In genomic region chr11:102047305-102047924, GRCh38 we compare ENCODE assay signal across 8 cellular contexts. TPM values are rescaled to one million over a fixed set of nuclear protein-coding genes. Genes with fewer than 3 reads are reported as not detected.
DNase-seq lines count a peak whose midpoint lies in the region; ATAC-seq, FAIRE-seq and TF ChIP-seq lines count a peak whose summit lies in the region.

Gene CFAP300, plus strand, starts transcription at chr11:102047437. Its CDS starts 34 bp downstream, at chr11:102047471.

- H3K36me3 ChIP-seq in RWPE2 (ENCODE audit: low read depth) (0 out of 2 replicates have a peak, but pooled peaks cover 5% of the 10 kb centered on the region), adrenal gland (replicated peaks in 1 of 2) (no peaks in the 10 kb centered on the region), ovary (no peaks in the 10 kb centered on the region)

- H3K4me3 ChIP-seq in RWPE2 (ENCODE audit: severe bottlenecking), result peak within 1 kb of the TSS; percentile 45
- peak within 1 kb of the TSS; percentile 0 to 70 (median 60) for H3K4me3 ChIP-seq in adrenal gland
- H3K4me3 ChIP-seq in ovary, result peak within 1 kb of the TSS; percentile 61

- H3K27ac ChIP-seq in RWPE2 (ENCODE audit: poor library complexity, severe bottlenecking) (no peak within 1 kb of the TSS), adrenal gland (peak within 1 kb of the TSS in 4 of 5 donors; percentile 41 to 77 (median 50)), ovary (peak within 1 kb of the TSS; percentile 62 to 84)

- no peak for FAIRE-seq in urothelium cell line (lab: Jason Lieb, UNC)

- DNase-seq in DMS153 (lab: John Stamatoyannopoulos, UW), result peak; percentile 81
- DNase-seq in RWPE2 (ENCODE audit: low spot score), result peak; percentile 73
- peak; percentile 83 to 95 (median 88) for DNase-seq in adrenal gland
- DNase-seq in left cardiac atrium, result peak; percentile 95
- peak; percentile 86 to 95 (median 92) for DNase-seq in ovary
- DNase-seq in urothelium cell line (ENCODE audit: low spot score), result peak; percentile 89

- TF ChIP-seq POLR2A in adrenal gland (IDR thresholded peaks at IDR 0.05) (peak in 1 of 2 donors; percentile 28), ovary (IDR thresholded peaks at IDR 0.05) (peak; percentile 63)

- WGBS in adrenal gland, 4 donors, result 2 to 4% (median 2%) methylated on average over 16 to 45 of the region's 45 CpGs
- 1 to 2% (median 1%) methylated on average over 45 of the region's 45 CpGs for WGBS in ovary, 3 donors

- TF ChIP-seq CTCF in RWPE2 (IDR thresholded peaks at IDR 0.05; ENCODE audit: poor library complexity, severe bottlenecking) (no peak), adrenal gland (IDR thresholded peaks at IDR 0.05) (no peak), ovary (IDR thresholded peaks at IDR 0.05) (no peak)

- no peak for TF ChIP-seq EP300 in ovary (IDR thresholded peaks at IDR 0.05)

- no peaks in the 10 kb centered on the region for H3K27me3 ChIP-seq in RWPE2 (ENCODE audit: insufficient read depth, poor library complexity, severe bottlenecking)
- H3K27me3 ChIP-seq in adrenal gland, result no peaks in the 10 kb centered on the region
- H3K27me3 ChIP-seq in ovary, result peaks cover 2% of the 10 kb centered on the region

- H3K4me1 ChIP-seq in RWPE2 (ENCODE audit: insufficient read depth, poor library complexity, severe bottlenecking) (no peaks in the 10 kb centered on the region), adrenal gland (replicated peaks in 1 of 2) (peaks cover 0 to 9% of the 10 kb centered on the region in 2 donors), ovary (ENCODE audit: insufficient read depth) (peaks cover 2% of the 10 kb centered on the region)

- H3K9me3 ChIP-seq in RWPE2 (ENCODE audit: severe bottlenecking) (no peaks in the 10 kb centered on the region), adrenal gland (replicated peaks in 1 of 3) (no peaks in the 10 kb centered on the region), ovary (no peaks in the 10 kb centered on the region)

- ATAC-seq in HG03520 (IDR thresholded peaks at IDR 0.05; ENCODE audit: unreplicated experiment) (peak; percentile 75), RWPE2 (ENCODE audit: low read depth) (peak; percentile 86), left cardiac atrium (peak; percentile 94 to 95), HG03280 (IDR thresholded peaks at IDR 0.05; ENCODE audit: unreplicated experiment) (no peak)

- intact Hi-C loops in adrenal gland (cut with DNase I) (no loop called here), left cardiac atrium (cut with DNase I) (no loop called here), ovary (cut with DNase I) (no loop called here)

RNA-seq across cellular contexts. Expression of gene CFAP300, which starts in this region (rescaled TPM):
- 1 to 10 TPM; 2.7 to 9.5 (median 3.1) TPM for total RNA-seq in adrenal gland
- polyA plus RNA-seq in adrenal gland, result 1 to 10 TPM; 4.3 to 5.2 (median 4.6) TPM
- total RNA-seq in left cardiac atrium, result 1 to 10 TPM in 1 of 2 donors, under 1 TPM in 1; 0.74 to 2.2 TPM
- total RNA-seq in ovary, result 10 to 100 TPM in 1 of 7 donors, 1 to 10 TPM in 6; 2.1 to 20.1 (median 6.1) TPM
- 1 to 10 TPM; 3.0 to 3.9 TPM for polyA plus RNA-seq in ovary
